36 cellular contexts compared by ENCODE assay signal in the genomic region with DNA sequence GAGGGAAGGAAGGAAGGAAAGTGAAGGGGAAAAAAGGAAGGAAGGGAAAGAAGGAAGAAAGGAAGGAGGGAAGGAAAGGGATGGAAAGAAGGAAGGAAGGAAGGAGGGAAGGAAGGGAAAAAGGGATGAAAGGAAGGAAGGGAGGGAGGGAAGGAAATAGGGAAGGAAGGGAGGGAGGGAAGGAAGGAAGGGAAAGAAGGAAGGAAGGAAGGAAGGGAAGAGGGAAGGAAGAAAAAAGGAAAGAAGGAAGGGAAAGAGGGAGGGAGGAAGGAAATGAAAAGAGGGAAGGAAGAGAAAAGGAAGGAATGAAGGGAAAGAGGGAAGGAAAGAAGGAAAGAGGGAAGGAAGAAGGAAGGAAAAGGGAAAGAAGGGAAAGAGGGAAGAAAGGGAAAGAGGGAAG.
"Had no signal": no experiment of that assay in that cellular context is flagged by ENCODE, and none has a peak within 500 bp of the region (broad histone marks: within the 10 kb centered on the region; RNA-seq: fewer than 3 reads in every experiment).

No MANE protein-coding gene starts in this region.

- H3K27me3 ChIP-seq: MG63 had no signal

- H3K36me3 ChIP-seq: MG63 had no signal

- H3K9me3 ChIP-seq: MG63 had no signal

- DNase-seq: Karpas-422, Kasumi-1, MG63, MM.1S, MV-4-11, NCI-H1048, NCI-H1092, NCI-H1092 treated with DMSO at 0.1 percent for 48 hours, NCI-H1105, NCI-H1105 treated with DMSO at 0.1 percent for 48 hours, NCI-H1417, NCI-H1417 treated with DMSO at 0.1 percent for 48 hours, NCI-H1436, NCI-H1436 treated with DMSO at 0.1 percent for 48 hours, NCI-H146, NCI-H1694, NCI-H1694 treated with DMSO at 0.1 percent for 48 hours, NCI-H187, NCI-H187 treated with DMSO at 0.1 percent for 48 hours, NCI-H1930, NCI-H2029, NCI-H2029 treated with DMSO at 0.1 percent for 48 hours, NCI-H2081, NCI-H2081 treated with DMSO at 0.1 percent for 48 hours, NCI-H2107, NCI-H2171, NCI-H2171 treated with DMSO at 0.1 percent for 48 hours, NCI-H2227 treated with DMSO at 0.1 percent for 48 hours, NCI-H226, NCI-H345, NCI-H446, NCI-H446 treated with DMSO at 0.1 percent for 48 hours, NCI-H510A, NCI-H510A treated with DMSO at 0.1 percent for 48 hours, NCI-H524, NCI-H524 treated with DMSO at 0.1 percent for 48 hours had no signal

- H3K4me3 ChIP-seq: MG63 had no signal
